ENCODE assay signal across 9 cellular contexts in genomic region chr7:14717711-14718304, GRCh38.
DNase-seq lines count a peak whose midpoint lies in the region; ATAC-seq and TF ChIP-seq lines count a peak whose summit lies in the region.
"Had no signal": no experiment of that assay in that cellular context is flagged by ENCODE, and none has a peak within 500 bp of the region (broad histone marks: within the 10 kb centered on the region; RNA-seq: fewer than 3 reads in every experiment).

No MANE protein-coding gene starts in this region.

- H3K36me3 ChIP-seq in Peyer's patch = no peaks in the 10 kb centered on the region
- no peaks in the 10 kb centered on the region for H3K36me3 ChIP-seq in uterus
- H3K36me3 ChIP-seq in ovary = no peaks in the 10 kb centered on the region

- no peak for TF ChIP-seq EP300 in ovary (IDR thresholded peaks at IDR 0.05)

- no peaks in the 10 kb centered on the region for H3K36me3 Mint-ChIP-seq in CD14-positive monocyte

- TF ChIP-seq POLR2A in Peyer's patch (IDR thresholded peaks at IDR 0.05) (no peak), uterus (IDR thresholded peaks at IDR 0.05) (no peak), ovary (IDR thresholded peaks at IDR 0.05) (no peak)

- TF ChIP-seq CTCF in CD14-positive monocyte (IDR thresholded peaks at IDR 0.05) (peak; percentile 12), Peyer's patch (IDR thresholded peaks at IDR 0.05) (peak in 4 of 6 experiments; percentile 12 to 37 (median 32)), fibroblast of villous mesenchyme (IDR thresholded peaks at IDR 0.05; ENCODE audit: insufficient read depth, low read depth, low read length) (peak; percentile 37), uterus (IDR thresholded peaks at IDR 0.05) (peak; percentile 34 to 70 (median 55)), ovary (IDR thresholded peaks at IDR 0.05) (no peak)

- H3K4me3 Mint-ChIP-seq in CD14-positive monocyte = no peak overlapping the region
- H3K4me3 Mint-ChIP-seq: dendritic cell treated with granulocyte-macrophage colony-stimulating factor and Interleukin-4, amounts not matched to agents 40 ng/mL and 50 ng/mL, for 4 days had no signal

- H3K4me3 ChIP-seq in Peyer's patch (no peak overlapping the region), fibroblast of villous mesenchyme (ENCODE audit: low read depth, low read length) (no peak overlapping the region), uterus (no peak overlapping the region), ovary (no peak overlapping the region)

- ATAC-seq in GM21528 (IDR thresholded peaks at IDR 0.05; ENCODE audit: low FRiP score, unreplicated experiment) (no peak), GM18517 (IDR thresholded peaks at IDR 0.05; ENCODE audit: unreplicated experiment) (no peak)

- intact Hi-C loops in CD14-positive monocyte (cut with micrococcal nuclease) = no loop called here
- intact Hi-C loops in uterus (cut with DNase I; ENCODE audit: low total_unique reads) = no loop called here
- intact Hi-C loops in ovary (cut with DNase I) = loop anchor here in 1 of 4 donors (10.0 kb wide), 1 partner anchor 297 kb away; no protein-coding TSS in a partner anchor

- H3K9me3 ChIP-seq in Peyer's patch = no peaks in the 10 kb centered on the region
- H3K9me3 ChIP-seq in uterus = no peaks in the 10 kb centered on the region
- H3K9me3 ChIP-seq in ovary = no peaks in the 10 kb centered on the region

- 5 to 13% (median 13%) methylated on average over 1 of the region's 1 CpG for WGBS in ovary, 3 donors

- DNase-seq in CD14-positive monocyte (ENCODE audit: low spot score) (no peak), HS-27A (ENCODE audit: low read depth) (peak; percentile 9), Peyer's patch (no peak), fibroblast of villous mesenchyme (ENCODE audit: low read depth) (peak; percentile 20), uterus (no peak), ovary (no peak)

- H3K27me3 ChIP-seq in Peyer's patch = no peaks in the 10 kb centered on the region
- H3K27me3 ChIP-seq in uterus = no peaks in the 10 kb centered on the region
- no peaks in the 10 kb centered on the region for H3K27me3 ChIP-seq in ovary

- no peak overlapping the region for H3K27ac Mint-ChIP-seq in CD14-positive monocyte
- H3K27ac Mint-ChIP-seq: dendritic cell treated with granulocyte-macrophage colony-stimulating factor and Interleukin-4, amounts not matched to agents 40 ng/mL and 50 ng/mL, for 4 days had no signal

- peaks cover 0 to 3% (median 0%) of the 10 kb centered on the region in 3 donors for H3K27me3 Mint-ChIP-seq in CD14-positive monocyte (ENCODE audit: low read depth in 3 of 3)
- H3K27me3 Mint-ChIP-seq: dendritic cell treated with granulocyte-macrophage colony-stimulating factor and Interleukin-4, amounts not matched to agents 40 ng/mL and 50 ng/mL, for 4 days had no signal

- H3K27ac ChIP-seq in Peyer's patch = no peak overlapping the region
- H3K27ac ChIP-seq in uterus = peak overlapping the region in 1 of 2 donors; percentile 37
- no peak overlapping the region for H3K27ac ChIP-seq in ovary

- H3K4me1 ChIP-seq in Peyer's patch = no peaks in the 10 kb centered on the region
- H3K4me1 ChIP-seq in uterus = peaks cover 0 to 5% of the 10 kb centered on the region in 2 donors
- H3K4me1 ChIP-seq in ovary (ENCODE audit: insufficient read depth) = no peaks in the 10 kb centered on the region

- no peaks in the 10 kb centered on the region for H3K4me1 Mint-ChIP-seq in CD14-positive monocyte

- peaks cover 0 to 1% (median 0%) of the 10 kb centered on the region in 7 donors for H3K9me3 Mint-ChIP-seq in CD14-positive monocyte
- H3K9me3 Mint-ChIP-seq: dendritic cell treated with granulocyte-macrophage colony-stimulating factor and Interleukin-4, amounts not matched to agents 40 ng/mL and 50 ng/mL, for 4 days had no signal

Comparison
In these comparisons a context has a peak if more than half of its experiments do, and no peak if none do; other contexts are left out.
1. DNase-seq: peak in HS-27A (single experiment) and fibroblast of villous mesenchyme (single experiment); none in CD14-positive monocyte (single experiment), Peyer's patch (0 of 3), uterus (0 of 2) and ovary (0 of 5).
2. CTCF ChIP-seq: peak in CD14-positive monocyte (single experiment), Peyer's patch (4 of 6), fibroblast of villous mesenchyme (single experiment) and uterus (4 of 4); none in ovary (0 of 3).